14 cellular contexts compared by ENCODE assay signal in genomic region chr2:241225545-241225944, GRCh38.
"Had no signal": no experiment of that assay in that cellular context is flagged by ENCODE, and none has a peak within 500 bp of the region (broad histone marks: within the 10 kb centered on the region; RNA-seq: fewer than 3 reads in every experiment).

No MANE protein-coding gene starts in this region.

- H3K27me3 Mint-ChIP-seq: activated naive CD8-positive, alpha-beta T cell; stimulated activated memory B cell treated with anti-CD40 and anti-IgM and Interleukin-4, amounts not matched to agents 10 μg/mL and 1 μg/mL and 100 μg/mL, for 72 hours had no signal

- H3K27ac ChIP-seq: brain microvascular endothelial cell, neural progenitor cell, ovary had no signal

- H3K9me3 ChIP-seq: ovary had no signal

- H3K36me3 ChIP-seq: neural progenitor cell, ovary had no signal

- H3K27me3 ChIP-seq: brain microvascular endothelial cell, neural progenitor cell, ovary had no signal

- H3K4me1 Mint-ChIP-seq: endodermal cell had no signal

- H3K27ac Mint-ChIP-seq: neural progenitor cell; stimulated activated memory B cell treated with anti-CD40 and anti-IgM and Interleukin-4, amounts not matched to agents 10 μg/mL and 1 μg/mL and 100 μg/mL, for 72 hours had no signal

- DNase-seq: activated CD4-positive, alpha-beta T cell treated with anti-CD3 and anti-CD28 coated beads, Interleukin-2, amount 50 U/mL, for 1 hour; activated CD8-positive, alpha-beta memory T cell treated with anti-CD3 and anti-CD28 coated beads for 24 hours; activated gamma-delta T cell treated with Interleukin-2 at 50 U/mL for 16 hours; brain microvascular endothelial cell; cerebellar nuclear complex; endodermal cell; head of caudate nucleus; stimulated activated CD4-positive, alpha-beta T cell treated with anti-CD3 and anti-CD28 coated beads, Interleukin-2, amount 100 ng/mL, for 48 hours; SW 1271 had no signal

- H3K4me3 Mint-ChIP-seq: activated naive CD8-positive, alpha-beta T cell; endodermal cell; neural progenitor cell; stimulated activated memory B cell treated with anti-CD40 and anti-IgM and Interleukin-4, amounts not matched to agents 10 μg/mL and 1 μg/mL and 100 μg/mL, for 72 hours had no signal

- H3K4me3 ChIP-seq: neural progenitor cell, ovary had no signal

- ATAC-seq: activated CD4-positive, CD25-positive, alpha-beta regulatory T cell treated with anti-CD3 and anti-CD28 coated beads, Interleukin-2, amount 50 U/mL, for 24 hours; stimulated activated memory B cell treated with anti-CD40 and anti-IgM and Interleukin-4, amounts not matched to agents 10 μg/mL and 1 μg/mL and 100 μg/mL, for 72 hours had no signal

- H3K9me3 Mint-ChIP-seq: endodermal cell; neural progenitor cell; stimulated activated memory B cell treated with anti-CD40 and anti-IgM and Interleukin-4, amounts not matched to agents 10 μg/mL and 1 μg/mL and 100 μg/mL, for 72 hours had no signal
